ENCODE assay signal across 8 cellular contexts in the genomic region with DNA sequence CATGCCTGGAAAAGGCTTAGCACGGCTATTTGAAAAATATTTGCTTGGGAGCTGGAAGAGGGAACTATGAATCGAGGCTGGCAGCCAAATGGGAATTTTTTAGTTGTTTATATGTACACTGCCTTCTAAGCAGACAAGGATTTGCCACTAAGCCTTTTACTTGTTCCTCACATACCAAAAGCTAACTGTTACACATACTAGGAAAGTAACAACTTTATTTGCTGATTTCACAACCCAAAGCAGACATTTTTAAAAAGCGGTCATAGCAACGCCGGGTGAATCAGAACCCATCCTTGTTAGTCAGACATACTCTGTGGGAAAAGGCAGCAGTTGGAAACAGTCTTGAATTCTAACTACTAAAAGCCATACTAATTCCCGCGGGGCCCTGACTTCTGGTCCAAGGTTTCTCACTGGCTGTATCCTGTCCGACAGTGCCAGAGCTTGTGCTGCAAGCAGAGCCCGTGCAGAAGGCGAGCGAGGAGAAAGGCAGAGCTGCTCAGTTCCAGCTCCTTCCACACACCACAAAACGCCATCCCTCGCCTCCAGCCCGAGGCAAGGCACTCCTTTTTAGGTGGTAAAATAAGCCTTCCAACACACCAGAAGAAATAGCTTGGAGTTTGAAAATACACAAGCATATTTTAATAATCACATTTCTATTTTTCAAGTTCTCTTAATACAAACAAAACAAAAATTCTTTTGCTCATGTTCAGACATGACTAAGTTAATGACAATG.
DNase-seq lines count a peak whose midpoint lies in the region; ATAC-seq, FAIRE-seq and TF ChIP-seq lines count a peak whose summit lies in the region.

No MANE protein-coding gene starts in this region.

- no peak for ATAC-seq in CD4-positive, alpha-beta T cell (ENCODE audit: poor library complexity)
- ATAC-seq in HepG2, result peak; percentile 34; the same call in 2 of the 3 replicates

- H3K9me3 Mint-ChIP-seq in CD4-positive, alpha-beta T cell, result no peaks in the 10 kb centered on the region
- H3K9me3 Mint-ChIP-seq in Calu3 (ENCODE audit: low read depth, unreplicated experiment), result no peaks in the 10 kb centered on the region

- no peak for TF ChIP-seq POLR2A in HepG2 (IDR thresholded peaks at IDR 0.05; ENCODE audit: insufficient read depth in 1 of 2, low read depth in 2 of 2, low read length in 2 of 2)

- 66% methylated on average over 12 of the region's 14 CpGs for WGBS in HepG2 (ENCODE audit: low lambda C conversion rate)

- H3K27ac Mint-ChIP-seq in CD4-positive, alpha-beta T cell, result peak overlapping the region; percentile 90
- no peak overlapping the region for H3K27ac Mint-ChIP-seq in Calu3 (ENCODE audit: unreplicated experiment)

- H3K4me1 Mint-ChIP-seq in CD4-positive, alpha-beta T cell (ENCODE audit: low read depth), result peaks cover 97% of the 10 kb centered on the region
- peaks cover 16% of the 10 kb centered on the region for H3K4me1 Mint-ChIP-seq in Calu3 (ENCODE audit: low read depth, unreplicated experiment)

- H3K9me3 ChIP-seq in CD4-positive, alpha-beta T cell (ENCODE audit: control insufficient read depth, low read length), result no peaks in the 10 kb centered on the region
- no peaks in the 10 kb centered on the region for H3K9me3 ChIP-seq in HepG2 (ENCODE audit: low read length)

- H3K4me1 ChIP-seq in HepG2 (ENCODE audit: insufficient read depth, low read length), result peaks cover 28% of the 10 kb centered on the region

- H3K9ac ChIP-seq in HepG2 (ENCODE audit: insufficient read depth, low read depth, low read length), result no peak overlapping the region

- H3K27me3 Mint-ChIP-seq in CD4-positive, alpha-beta T cell, result no peaks in the 10 kb centered on the region
- H3K27me3 Mint-ChIP-seq in Calu3 (ENCODE audit: unreplicated experiment), result no peaks in the 10 kb centered on the region

- H4K20me1 ChIP-seq in HepG2 (ENCODE audit: insufficient read depth, low read length), result no peaks in the 10 kb centered on the region

- in situ Hi-C loops in HepG2 (cut with HindIII; ENCODE audit: extremely low pct_ligation_motif_present, low pct_unique_long_range_greater_than_20kb), result no loop called here

- peaks cover 3% of the 10 kb centered on the region for H3K79me2 ChIP-seq in HepG2 (ENCODE audit: insufficient read depth, low read length)

- BruUV-seq in HepG2 (replicated peaks; lab: Mats Ljungman, UMichigan), result no TSS peak
- BruUV-seq in Calu3 (replicated peaks; lab: Mats Ljungman, UMichigan), result no TSS peak

- POLR2A ChIA-PET in CD4-positive, alpha-beta T cell (lab: Charles Lee), result interaction anchor here (0.6 to 3.0 kb wide), 7 partner anchors 10 to 295 kb away, joined by 3 to 14 read pairs (median 4); no protein-coding TSS in a partner anchor
- POLR2A ChIA-PET in HepG2 (lab: Yijun Ruan, JAX), result no interaction called here

- no peak for TF ChIP-seq RAD21 in HepG2 (CRISPR knock-in tag; IDR thresholded peaks at IDR 0.05)

- H3K4me3 ChIP-seq in HepG2 (replicated peaks in 1 of 3; ENCODE audit: insufficient read depth in 1 of 3, low read depth in 2 of 3, low read length in 3 of 3), result no peak overlapping the region

- TF ChIP-seq EP300 in HepG2 (IDR thresholded peaks at IDR 0.05; ENCODE audit: low read depth in 2 of 2, low read length in 2 of 2) (no peak), HepG2 (CRISPR knock-in tag; IDR thresholded peaks at IDR 0.05; ENCODE audit: borderline replicate concordance) (no peak)

- H3K27ac ChIP-seq in CD4-positive, alpha-beta T cell (ENCODE audit: low read depth, low read length), result peak overlapping the region; percentile 15
- H3K27ac ChIP-seq in caudate nucleus (ENCODE audit: low read depth, low read length) (peak overlapping the region; percentile 89), HepG2 (ENCODE audit: extremely low read length, insufficient read depth, low read length) (no peak overlapping the region)

- H3K27me3 ChIP-seq in CD4-positive, alpha-beta T cell (ENCODE audit: control insufficient read depth, insufficient read depth, low read length), result no peaks in the 10 kb centered on the region
- H3K27me3 ChIP-seq in HepG2 (ENCODE audit: control insufficient read depth in 1 of 2, insufficient read depth in 2 of 2, low read length in 2 of 2), result no peaks in the 10 kb centered on the region

- intact Hi-C loops in CD4-positive, alpha-beta T cell (cut with DNase I, micrococcal nuclease), result loop anchor here in 1 of 2 experiments (10.0 kb wide), 1 partner anchor 297 kb away; no protein-coding TSS in a partner anchor
- intact Hi-C loops in HepG2 (cut with micrococcal nuclease; ENCODE audit: unreplicated experiment), result no loop called here
- intact Hi-C loops in Calu3 (cut with micrococcal nuclease; ENCODE audit: unreplicated experiment), result no loop called here

- peaks cover 2 to 19% of the 10 kb centered on the region in 2 experiments; a peak in 3 of 5 replicates for H3K36me3 ChIP-seq in HepG2 (replicated peaks in 1 of 2; ENCODE audit: control insufficient read depth in 1 of 2, insufficient read depth in 2 of 2, low read length in 2 of 2)

- CTCF ChIA-PET in CD4-positive, alpha-beta T cell (lab: Charles Lee), result interaction anchor here (1.4 to 2.2 kb wide), 2 partner anchors 11 to 316 kb away, joined by 3 to 10 read pairs; a partner anchor contains a TSS
- CTCF ChIA-PET in HepG2 (lab: Yijun Ruan, JAX; ENCODE audit: low intra/inter-chr PET ratio, low total read pairs), result no interaction called here
- CTCF ChIA-PET in Calu3 (lab: Charles Lee), result interaction anchor here (0.6 to 2.0 kb wide), 3 partner anchors 14 to 194 kb away, joined by 3 to 5 read pairs (median 5); no protein-coding TSS in a partner anchor

- no peak overlapping the region for H2AFZ ChIP-seq in HepG2 (ENCODE audit: low read length)

- H3K4me2 ChIP-seq in HepG2 (ENCODE audit: low read depth, low read length), result 0 out of 2 replicates have a peak overlapping the region, but pooled peaks have one; percentile 10

- peak overlapping the region; percentile 96 for H3K4me3 Mint-ChIP-seq in CD4-positive, alpha-beta T cell
- no peak overlapping the region for H3K4me3 Mint-ChIP-seq in Calu3 (ENCODE audit: low read depth, unreplicated experiment)

- peak; percentile 40 for FAIRE-seq in HepG2 (lab: Jason Lieb, UNC)

- no peak for DNase-seq in CD4-positive, alpha-beta T cell
- peak; percentile 39 for DNase-seq in NCI-H2171 treated with DMSO at 0.1 percent for 48 hours (lab: John Stamatoyannopoulos, UW)
- DNase-seq in caudate nucleus (lab: John Stamatoyannopoulos, UW), result peak in 36 of 61 donors; percentile 19 to 72 (median 47)
- DNase-seq in HepG2 (ENCODE audit: low spot score), result peak; percentile 71
- peak; percentile 75 for DNase-seq in superior temporal gyrus (ENCODE audit: extremely low spot score)
- DNase-seq in putamen (ENCODE audit: low spot score), result no peak
- no peak for DNase-seq in Calu3
- DNase-seq in NCI-H2029 (lab: John Stamatoyannopoulos, UW), result no peak

- TF ChIP-seq CTCF in CD4-positive, alpha-beta T cell (IDR thresholded peaks at IDR 0.05), result no peak
- TF ChIP-seq CTCF in HepG2 (CRISPR knock-in tag; IDR thresholded peaks at IDR 0.05) (no peak), Calu3 (IDR thresholded peaks at IDR 0.05; ENCODE audit: unreplicated experiment) (no peak)

- peaks cover 26% of the 10 kb centered on the region for H3K36me3 Mint-ChIP-seq in CD4-positive, alpha-beta T cell (ENCODE audit: low read depth)
- peaks cover 5% of the 10 kb centered on the region for H3K36me3 Mint-ChIP-seq in Calu3 (ENCODE audit: insufficient read depth, unreplicated experiment)

TF ChIP-seq in HepG2, 621 proteins besides CTCF, POLR2A, EP300 and RAD21:
- TF ChIP-seq, protein P1, sequence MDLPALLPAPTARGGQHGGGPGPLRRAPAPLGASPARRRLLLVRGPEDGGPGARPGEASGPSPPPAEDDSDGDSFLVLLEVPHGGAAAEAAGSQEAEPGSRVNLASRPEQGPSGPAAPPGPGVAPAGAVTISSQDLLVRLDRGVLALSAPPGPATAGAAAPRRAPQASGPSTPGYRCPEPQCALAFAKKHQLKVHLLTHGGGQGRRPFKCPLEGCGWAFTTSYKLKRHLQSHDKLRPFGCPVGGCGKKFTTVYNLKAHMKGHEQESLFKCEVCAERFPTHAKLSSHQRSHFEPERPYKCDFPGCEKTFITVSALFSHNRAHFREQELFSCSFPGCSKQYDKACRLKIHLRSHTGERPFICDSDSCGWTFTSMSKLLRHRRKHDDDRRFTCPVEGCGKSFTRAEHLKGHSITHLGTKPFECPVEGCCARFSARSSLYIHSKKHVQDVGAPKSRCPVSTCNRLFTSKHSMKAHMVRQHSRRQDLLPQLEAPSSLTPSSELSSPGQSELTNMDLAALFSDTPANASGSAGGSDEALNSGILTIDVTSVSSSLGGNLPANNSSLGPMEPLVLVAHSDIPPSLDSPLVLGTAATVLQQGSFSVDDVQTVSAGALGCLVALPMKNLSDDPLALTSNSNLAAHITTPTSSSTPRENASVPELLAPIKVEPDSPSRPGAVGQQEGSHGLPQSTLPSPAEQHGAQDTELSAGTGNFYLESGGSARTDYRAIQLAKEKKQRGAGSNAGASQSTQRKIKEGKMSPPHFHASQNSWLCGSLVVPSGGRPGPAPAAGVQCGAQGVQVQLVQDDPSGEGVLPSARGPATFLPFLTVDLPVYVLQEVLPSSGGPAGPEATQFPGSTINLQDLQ (CRISPR knock-in tag; IDR thresholded peaks at IDR 0.05), result no peak
- peak; percentile 85; the same call in 1 of the 2 replicates for TF ChIP-seq RBAK (CRISPR knock-in tag; IDR thresholded peaks at IDR 0.05)
- TF ChIP-seq MAFK (conservative IDR thresholded peaks at IDR 0.05 in 1 of 2, IDR thresholded peaks at IDR 0.05 in 1 of 2; ENCODE audit: low read length in 2 of 2), result no peak
- peak; percentile 68 for TF ChIP-seq CEBPB (IDR thresholded peaks at IDR 0.05; ENCODE audit: borderline replicate concordance, low read depth, low read length)

Comparison
In these comparisons a context has a peak if more than half of its experiments do, and no peak if none do; other contexts are left out.
1. DNase-seq: peak in NCI-H2171 treated with DMSO at 0.1 percent for 48 hours (single experiment), caudate nucleus (36 of 61), HepG2 (single experiment) and superior temporal gyrus (single experiment); none in CD4-positive, alpha-beta T cell (0 of 10), putamen (single experiment), Calu3 (single experiment) and NCI-H2029 (single experiment).